ENCODE assay signal across 19 cellular contexts in genomic region chr5:154418344-154418820, GRCh38. TPM values are rescaled to one million over a fixed set of nuclear protein-coding genes. Genes with fewer than 3 reads are reported as not detected.
DNase-seq lines count a peak whose midpoint lies in the region; ATAC-seq and TF ChIP-seq lines count a peak whose summit lies in the region.
"Had no signal": no experiment of that assay in that cellular context is flagged by ENCODE, and none has a peak within 500 bp of the region (broad histone marks: within the 10 kb centered on the region; RNA-seq: fewer than 3 reads in every experiment).

No MANE protein-coding gene starts in this region.

- H3K27ac ChIP-seq in HEK293 (ENCODE audit: extremely low read depth, low read depth, low read length) (no peak overlapping the region), Panc1 (ENCODE audit: low read length) (no peak overlapping the region), esophagus muscularis mucosa (replicated peaks in 1 of 4) (no peak overlapping the region)
- H3K27ac ChIP-seq: KMS-11, vagina had no signal

- TSS peak; percentile 53 for BruUV-seq in Panc1 (replicated peaks; lab: Mats Ljungman, UMichigan)

- 91% methylated on average over 5 of the region's 5 CpGs for WGBS in esophagus muscularis mucosa

- DNase-seq in AG10803 (ENCODE audit: low read depth): peak; percentile 53
- DNase-seq in Panc1 (ENCODE audit: low read depth, low spot score): no peak
- DNase-seq in esophagus muscularis mucosa (ENCODE audit: extremely low spot score): peak; percentile 70
- no peak for DNase-seq in HT-29 (ENCODE audit: low spot score)
- no peak for DNase-seq in DMS153 (lab: John Stamatoyannopoulos, UW)
- DNase-seq: activated CD4-positive, alpha-beta T cell treated with anti-CD3 and anti-CD28 coated beads, Interleukin-2, amount 50 U/mL, for 4 hours; activated T-cell treated with anti-CD3 and anti-CD28 coated beads, Interleukin-2, amount 50 U/mL, for 24 hours; HCEC 1CT; left ventricle myocardium superior; NCI-H2227 treated with DMSO at 0.1 percent for 48 hours; occipital lobe; right cardiac atrium had no signal

- ATAC-seq in Panc1 (no peak), GM21526 (IDR thresholded peaks at IDR 0.05; ENCODE audit: low FRiP score, unreplicated experiment) (no peak), HG03457 (IDR thresholded peaks at IDR 0.05; ENCODE audit: unreplicated experiment) (no peak)
- ATAC-seq: left ventricle myocardium superior, right cardiac atrium had no signal

- TF ChIP-seq CTCF in AG10803 (conservative IDR thresholded peaks at IDR 0.05; ENCODE audit: low read length): no peak
- TF ChIP-seq CTCF in HEK293 (tag by site-specific recombination; IDR thresholded peaks at IDR 0.05): no peak
- no peak for TF ChIP-seq CTCF in Panc1 (IDR thresholded peaks at IDR 0.05)
- TF ChIP-seq CTCF in esophagus muscularis mucosa (IDR thresholded peaks at IDR 0.05): no peak

- intact Hi-C loops in Panc1 (cut with micrococcal nuclease; ENCODE audit: unreplicated experiment) (no loop called here), esophagus muscularis mucosa (cut with DNase I) (no loop called here)

- CTCF ChIA-PET in HEK293 (lab: Yijun Ruan, JAX) (interaction anchor here (0.6 to 2.8 kb wide), 3 partner anchors 13 to 143 kb away, joined by 3 to 14 read pairs (median 4); no protein-coding TSS in a partner anchor), Panc1 (lab: Charles Lee) (interaction anchor here (0.7 kb wide), 1 partner anchor 82 kb away, joined by 3 read pairs; no protein-coding TSS in a partner anchor)

- TF ChIP-seq EP300 in esophagus muscularis mucosa (IDR thresholded peaks at IDR 0.05): no peak

- H3K4me1 ChIP-seq in HEK293 (ENCODE audit: control insufficient read depth, insufficient read depth, low read length) (no peaks in the 10 kb centered on the region), Panc1 (ENCODE audit: control insufficient read depth, insufficient read depth, low read length) (no peaks in the 10 kb centered on the region), esophagus muscularis mucosa (no peaks in the 10 kb centered on the region)
- H3K4me1 ChIP-seq: vagina had no signal

- POLR2A ChIA-PET in HEK293 (lab: Yijun Ruan, JAX) (no interaction called here), Panc1 (lab: Charles Lee) (no interaction called here)

- peaks cover 0 to 7% of the 10 kb centered on the region in 2 experiments; a peak in 1 of 3 replicates for H3K36me3 ChIP-seq in HEK293 (ENCODE audit: control insufficient read depth in 2 of 2, insufficient read depth in 1 of 2, low read length in 2 of 2)
- no peaks in the 10 kb centered on the region for H3K36me3 ChIP-seq in Panc1 (ENCODE audit: control insufficient read depth, insufficient read depth, low read length)
- peaks cover 9 to 47% (median 36%) of the 10 kb centered on the region in 4 donors for H3K36me3 ChIP-seq in esophagus muscularis mucosa
- H3K36me3 ChIP-seq: vagina had no signal

- TF ChIP-seq POLR2A in esophagus muscularis mucosa (IDR thresholded peaks at IDR 0.05; ENCODE audit: low read depth): no peak

- H3K27me3 ChIP-seq in Panc1 (ENCODE audit: control insufficient read depth, insufficient read depth, low read length) (no peaks in the 10 kb centered on the region), esophagus muscularis mucosa (no peaks in the 10 kb centered on the region)
- H3K27me3 ChIP-seq: vagina had no signal

- in situ Hi-C loops in Panc1 (cut with HindIII; ENCODE audit: low pct_unique_long_range_greater_than_20kb, low sequenced_read_pairs): no loop called here

- H3K9me3 ChIP-seq in HEK293 (ENCODE audit: control insufficient read depth, insufficient read depth, low read depth, low read length) (no peaks in the 10 kb centered on the region), Panc1 (ENCODE audit: control insufficient read depth, insufficient read depth, low read depth, low read length) (no peaks in the 10 kb centered on the region), esophagus muscularis mucosa (no peaks in the 10 kb centered on the region)
- H3K9me3 ChIP-seq: vagina had no signal

- H3K4me3 ChIP-seq in AG10803 (ENCODE audit: low read length) (no peak overlapping the region), HEK293 (ENCODE audit: low read depth, low read length) (no peak overlapping the region), Panc1 (ENCODE audit: low read depth in 2 of 2, low read length in 2 of 2) (no peak overlapping the region), esophagus muscularis mucosa (no peak overlapping the region)
- H3K4me3 ChIP-seq: vagina had no signal

TF ChIP-seq in HEK293, 187 proteins besides CTCF, POLR2A, EP300 and RAD21:
- TF ChIP-seq ZNF549 (tag by site-specific recombination; IDR thresholded peaks at IDR 0.05): no peak
- TF ChIP-seq SP7 (tag by site-specific recombination; IDR thresholded peaks at IDR 0.05): peak; percentile 71
- TF ChIP-seq, protein P1, sequence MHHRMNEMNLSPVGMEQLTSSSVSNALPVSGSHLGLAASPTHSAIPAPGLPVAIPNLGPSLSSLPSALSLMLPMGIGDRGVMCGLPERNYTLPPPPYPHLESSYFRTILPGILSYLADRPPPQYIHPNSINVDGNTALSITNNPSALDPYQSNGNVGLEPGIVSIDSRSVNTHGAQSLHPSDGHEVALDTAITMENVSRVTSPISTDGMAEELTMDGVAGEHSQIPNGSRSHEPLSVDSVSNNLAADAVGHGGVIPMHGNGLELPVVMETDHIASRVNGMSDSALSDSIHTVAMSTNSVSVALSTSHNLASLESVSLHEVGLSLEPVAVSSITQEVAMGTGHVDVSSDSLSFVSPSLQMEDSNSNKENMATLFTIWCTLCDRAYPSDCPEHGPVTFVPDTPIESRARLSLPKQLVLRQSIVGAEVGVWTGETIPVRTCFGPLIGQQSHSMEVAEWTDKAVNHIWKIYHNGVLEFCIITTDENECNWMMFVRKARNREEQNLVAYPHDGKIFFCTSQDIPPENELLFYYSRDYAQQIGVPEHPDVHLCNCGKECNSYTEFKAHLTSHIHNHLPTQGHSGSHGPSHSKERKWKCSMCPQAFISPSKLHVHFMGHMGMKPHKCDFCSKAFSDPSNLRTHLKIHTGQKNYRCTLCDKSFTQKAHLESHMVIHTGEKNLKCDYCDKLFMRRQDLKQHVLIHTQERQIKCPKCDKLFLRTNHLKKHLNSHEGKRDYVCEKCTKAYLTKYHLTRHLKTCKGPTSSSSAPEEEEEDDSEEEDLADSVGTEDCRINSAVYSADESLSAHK (tag by site-specific recombination; IDR thresholded peaks at IDR 0.05): no peak

RNA-seq across cellular contexts. Expression of gene SAP30L, which starts 27.4 kb away (rescaled TPM):
- total RNA-seq in Panc1 (2021; ENCODE audit: unreplicated experiment) (54.6 TPM), esophagus muscularis mucosa (10 to 100 TPM; 34.9 to 54.9 (median 46.2) TPM)
- 38.5 TPM for polyA plus RNA-seq in Panc1 (2012; ENCODE audit: insufficient read length)
- total RNA-seq in HT-29 (2014; rRNA removed; shearing (Covaris generic)): 28.1 and 41.0 TPM in 2 replicates

RNA-seq across cellular contexts. Expression of gene HAND1, which starts 59.6 kb away (rescaled TPM):
- total RNA-seq in Panc1 (2021; ENCODE audit: unreplicated experiment) (0.10 TPM), esophagus muscularis mucosa (not detected)
- not detected for polyA plus RNA-seq in Panc1 (2012; ENCODE audit: insufficient read length)
- not detected in 2 replicates for total RNA-seq in HT-29 (2014; rRNA removed; shearing (Covaris generic))
- total RNA-seq: esophagus mucosa, glomerular endothelial cell, occipital lobe, vagina had no signal

Comparison
In these comparisons a context has a peak if more than half of its experiments do, and no peak if none do; other contexts are left out.
1. DNase-seq: peak in AG10803 (single experiment) and esophagus muscularis mucosa (single experiment); none in Panc1 (single experiment), HT-29 (single experiment) and DMS153 (single experiment).